14 cellular contexts compared by ENCODE assay signal in genomic region chr12:71046215-71046614, GRCh38.
A peak's percentile ranks its signal among the peaks of the same experiment; 100 is the strongest.
DNase-seq lines count a peak whose midpoint lies in the region; ATAC-seq, FAIRE-seq and TF ChIP-seq lines count a peak whose summit lies in the region.
"Had no signal": no experiment of that assay in that cellular context is flagged by ENCODE, and none has a peak within 500 bp of the region (broad histone marks: within the 10 kb centered on the region; RNA-seq: fewer than 3 reads in every experiment).

No MANE protein-coding gene starts in this region.

- TF ChIP-seq CTCF in astrocyte (IDR thresholded peaks at IDR 0.05; ENCODE audit: insufficient read depth, low read depth, low read length) (no peak), fibroblast of the aortic adventitia (IDR thresholded peaks at IDR 0.05; ENCODE audit: insufficient read depth, low read length) (no peak)

- H3K4me3 Mint-ChIP-seq in astrocyte (ENCODE audit: unreplicated experiment), result no peak overlapping the region
- H3K4me3 Mint-ChIP-seq: activated T-cell treated with anti-CD3 and anti-CD28 coated beads, Interleukin-2, amount 50 U/mL, for 24 hours; brain; CD8-positive, alpha-beta memory T cell had no signal

- peak overlapping the region; percentile 55 for H3K27ac ChIP-seq in astrocyte (ENCODE audit: low read depth, low read length)
- no peak overlapping the region for H3K27ac ChIP-seq in effector memory CD4-positive, alpha-beta T cell (ENCODE audit: insufficient read depth, low read length, poor library complexity, severe bottlenecking)
- H3K27ac ChIP-seq: KMS-11 had no signal

- H3K9me3 ChIP-seq in astrocyte (ENCODE audit: insufficient read depth, low read depth, low read length), result no peaks in the 10 kb centered on the region
- H3K9me3 ChIP-seq in effector memory CD4-positive, alpha-beta T cell (ENCODE audit: control insufficient read depth, low read length), result no peaks in the 10 kb centered on the region

- peak; percentile 9 for DNase-seq in H4 (ENCODE audit: low spot score)
- peak; percentile 46 for DNase-seq in astrocyte (ENCODE audit: low read depth)
- DNase-seq in fibroblast of the aortic adventitia (ENCODE audit: low read depth), result peak; percentile 90
- peak; percentile 76 for DNase-seq in skeletal muscle cell (ENCODE audit: low read depth)
- DNase-seq in effector memory CD4-positive, alpha-beta T cell, result no peak
- DNase-seq in NK-92 treated with Interleukin-12 subunit alpha and Interleukin-12 subunit beta, amount 100 ng/mL, for 24 hours (lab: John Stamatoyannopoulos, UW), result no peak
- no peak for DNase-seq in DMS79 (lab: John Stamatoyannopoulos, UW)
- DNase-seq: activated CD4-positive, alpha-beta T cell treated with anti-CD3 and anti-CD28 coated beads for 1 hour; activated T-cell treated with anti-CD3 and anti-CD28 coated beads, Interleukin-2, amount 50 U/mL, for 24 hours; CD8-positive, alpha-beta memory T cell; retina had no signal

- no peak overlapping the region for H2AFZ ChIP-seq in astrocyte (ENCODE audit: low read depth, low read length)

- peak overlapping the region; percentile 64 for H3K4me2 ChIP-seq in astrocyte (ENCODE audit: low read length)
- H3K4me2 ChIP-seq: KMS-11 had no signal

- H3K9ac ChIP-seq in astrocyte (ENCODE audit: low read length), result no peak overlapping the region
- H3K9ac ChIP-seq: KMS-11 had no signal

- no peaks in the 10 kb centered on the region for H3K9me3 Mint-ChIP-seq in astrocyte (ENCODE audit: unreplicated experiment)
- H3K9me3 Mint-ChIP-seq: brain had no signal

- peaks cover 8% of the 10 kb centered on the region for H3K4me1 ChIP-seq in astrocyte (ENCODE audit: insufficient read depth, low read length)
- no peaks in the 10 kb centered on the region for H3K4me1 ChIP-seq in effector memory CD4-positive, alpha-beta T cell (ENCODE audit: control insufficient read depth, insufficient read depth, low read length, poor library complexity, severe bottlenecking)

- FAIRE-seq in astrocyte (lab: Jason Lieb, UNC), result no peak

- no peaks in the 10 kb centered on the region for H3K36me3 Mint-ChIP-seq in astrocyte (ENCODE audit: low read depth, unreplicated experiment)
- H3K36me3 Mint-ChIP-seq: brain; CD8-positive, alpha-beta memory T cell had no signal

- ATAC-seq in HG03354 (IDR thresholded peaks at IDR 0.05; ENCODE audit: poor library complexity, severe bottlenecking, unreplicated experiment), result no peak

- no peaks in the 10 kb centered on the region for H3K27me3 ChIP-seq in astrocyte (ENCODE audit: insufficient read depth, low read length)
- H3K27me3 ChIP-seq in effector memory CD4-positive, alpha-beta T cell (replicated peaks; ENCODE audit: control insufficient read depth, insufficient read depth, low read length, poor library complexity, severe bottlenecking), result no peaks in the 10 kb centered on the region

- H3K27ac Mint-ChIP-seq in astrocyte (ENCODE audit: unreplicated experiment), result no peak overlapping the region
- H3K27ac Mint-ChIP-seq: activated T-cell treated with anti-CD3 and anti-CD28 coated beads, Interleukin-2, amount 50 U/mL, for 24 hours had no signal

- H3K4me3 ChIP-seq in astrocyte (ENCODE audit: insufficient read depth, low read depth, low read length), result no peak overlapping the region
- H3K4me3 ChIP-seq in fibroblast of the aortic adventitia (ENCODE audit: low read depth, low read length), result no peak overlapping the region
- H3K4me3 ChIP-seq in skeletal muscle cell (ENCODE audit: low read depth, low read length), result no peak overlapping the region
- no peak overlapping the region for H3K4me3 ChIP-seq in effector memory CD4-positive, alpha-beta T cell (ENCODE audit: insufficient read depth, low read depth, low read length, poor library complexity, severe bottlenecking)

- no peaks in the 10 kb centered on the region for H4K20me1 ChIP-seq in astrocyte (ENCODE audit: insufficient read depth, low read length)

- H3K79me2 ChIP-seq in astrocyte (ENCODE audit: insufficient read depth, low read length), result no peaks in the 10 kb centered on the region

- peaks cover 6% of the 10 kb centered on the region for H3K4me1 Mint-ChIP-seq in astrocyte (ENCODE audit: low read depth, unreplicated experiment)
- H3K4me1 Mint-ChIP-seq: brain; CD8-positive, alpha-beta memory T cell had no signal

- H3K36me3 ChIP-seq in astrocyte (ENCODE audit: insufficient read depth, low read length), result no peaks in the 10 kb centered on the region
- no peaks in the 10 kb centered on the region for H3K36me3 ChIP-seq in effector memory CD4-positive, alpha-beta T cell (ENCODE audit: control insufficient read depth, insufficient read depth, low read length)

- H3K27me3 Mint-ChIP-seq in astrocyte (ENCODE audit: low read depth, unreplicated experiment), result no peaks in the 10 kb centered on the region
- H3K27me3 Mint-ChIP-seq: activated T-cell treated with anti-CD3 and anti-CD28 coated beads, Interleukin-2, amount 50 U/mL, for 24 hours; CD8-positive, alpha-beta memory T cell had no signal

Comparison
In these comparisons a context has a peak if more than half of its experiments do, and no peak if none do; other contexts are left out.
1. DNase-seq: peak in H4 (single experiment), astrocyte (single experiment), fibroblast of the aortic adventitia (single experiment) and skeletal muscle cell (single experiment); none in effector memory CD4-positive, alpha-beta T cell (0 of 3), NK-92 treated with Interleukin-12 subunit alpha and Interleukin-12 subunit beta, amount 100 ng/mL, for 24 hours (single experiment) and DMS79 (single experiment).